In the genomic region with DNA sequence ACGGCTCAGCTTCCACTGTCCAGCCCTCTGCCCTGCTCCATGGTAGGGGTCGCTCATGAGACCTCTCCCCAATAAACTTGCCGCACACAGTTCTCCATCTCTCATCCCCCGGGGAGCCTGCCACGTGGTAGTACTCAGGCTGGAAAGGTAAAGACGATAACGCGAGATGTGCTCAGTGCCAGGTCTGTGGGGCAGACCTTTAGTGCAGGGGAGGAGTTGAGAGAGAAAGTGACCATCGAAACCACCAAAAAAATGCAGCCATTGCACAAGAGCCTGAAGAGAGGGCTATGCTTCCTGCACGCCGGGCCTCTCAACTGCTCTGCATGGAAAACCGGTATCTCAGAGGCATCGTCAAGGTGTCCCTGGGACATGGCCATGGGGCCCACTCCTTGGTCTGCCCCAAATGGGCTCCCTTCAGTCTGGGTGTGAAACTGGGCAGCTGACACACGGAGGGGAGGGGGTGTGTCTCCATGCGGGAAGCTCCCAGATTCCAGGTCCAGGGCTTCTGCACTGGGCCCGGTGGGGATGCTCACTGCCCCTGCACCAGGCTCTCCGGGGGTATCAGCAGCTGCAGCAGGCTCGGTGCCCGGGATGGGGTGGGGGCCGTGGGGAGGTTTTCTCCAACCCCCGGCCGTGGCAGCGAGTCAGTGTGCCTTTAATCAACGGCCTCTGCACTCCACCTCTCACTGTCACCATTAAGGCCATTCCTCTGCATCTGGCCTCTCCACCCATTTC, we compare ENCODE assay signal across 1 cellular context.
TF ChIP-seq lines count a peak whose summit lies in the region.

No MANE protein-coding gene starts in this region.

TF ChIP-seq in GM23338, 12 proteins besides CTCF, POLR2A, EP300 and RAD21 (continued from another document):
- TF ChIP-seq, protein P1, sequence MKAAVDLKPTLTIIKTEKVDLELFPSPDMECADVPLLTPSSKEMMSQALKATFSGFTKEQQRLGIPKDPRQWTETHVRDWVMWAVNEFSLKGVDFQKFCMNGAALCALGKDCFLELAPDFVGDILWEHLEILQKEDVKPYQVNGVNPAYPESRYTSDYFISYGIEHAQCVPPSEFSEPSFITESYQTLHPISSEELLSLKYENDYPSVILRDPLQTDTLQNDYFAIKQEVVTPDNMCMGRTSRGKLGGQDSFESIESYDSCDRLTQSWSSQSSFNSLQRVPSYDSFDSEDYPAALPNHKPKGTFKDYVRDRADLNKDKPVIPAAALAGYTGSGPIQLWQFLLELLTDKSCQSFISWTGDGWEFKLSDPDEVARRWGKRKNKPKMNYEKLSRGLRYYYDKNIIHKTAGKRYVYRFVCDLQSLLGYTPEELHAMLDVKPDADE (IDR thresholded peaks at IDR 0.05): no peak
- TF ChIP-seq, protein P2, sequence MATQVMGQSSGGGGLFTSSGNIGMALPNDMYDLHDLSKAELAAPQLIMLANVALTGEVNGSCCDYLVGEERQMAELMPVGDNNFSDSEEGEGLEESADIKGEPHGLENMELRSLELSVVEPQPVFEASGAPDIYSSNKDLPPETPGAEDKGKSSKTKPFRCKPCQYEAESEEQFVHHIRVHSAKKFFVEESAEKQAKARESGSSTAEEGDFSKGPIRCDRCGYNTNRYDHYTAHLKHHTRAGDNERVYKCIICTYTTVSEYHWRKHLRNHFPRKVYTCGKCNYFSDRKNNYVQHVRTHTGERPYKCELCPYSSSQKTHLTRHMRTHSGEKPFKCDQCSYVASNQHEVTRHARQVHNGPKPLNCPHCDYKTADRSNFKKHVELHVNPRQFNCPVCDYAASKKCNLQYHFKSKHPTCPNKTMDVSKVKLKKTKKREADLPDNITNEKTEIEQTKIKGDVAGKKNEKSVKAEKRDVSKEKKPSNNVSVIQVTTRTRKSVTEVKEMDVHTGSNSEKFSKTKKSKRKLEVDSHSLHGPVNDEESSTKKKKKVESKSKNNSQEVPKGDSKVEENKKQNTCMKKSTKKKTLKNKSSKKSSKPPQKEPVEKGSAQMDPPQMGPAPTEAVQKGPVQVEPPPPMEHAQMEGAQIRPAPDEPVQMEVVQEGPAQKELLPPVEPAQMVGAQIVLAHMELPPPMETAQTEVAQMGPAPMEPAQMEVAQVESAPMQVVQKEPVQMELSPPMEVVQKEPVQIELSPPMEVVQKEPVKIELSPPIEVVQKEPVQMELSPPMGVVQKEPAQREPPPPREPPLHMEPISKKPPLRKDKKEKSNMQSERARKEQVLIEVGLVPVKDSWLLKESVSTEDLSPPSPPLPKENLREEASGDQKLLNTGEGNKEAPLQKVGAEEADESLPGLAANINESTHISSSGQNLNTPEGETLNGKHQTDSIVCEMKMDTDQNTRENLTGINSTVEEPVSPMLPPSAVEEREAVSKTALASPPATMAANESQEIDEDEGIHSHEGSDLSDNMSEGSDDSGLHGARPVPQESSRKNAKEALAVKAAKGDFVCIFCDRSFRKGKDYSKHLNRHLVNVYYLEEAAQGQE (IDR thresholded peaks at IDR 0.05; ENCODE audit: unreplicated experiment): no peak
- TF ChIP-seq JUNB (IDR thresholded peaks at IDR 0.05; ENCODE audit: unreplicated experiment): no peak
- TF ChIP-seq NANOG (IDR thresholded peaks at IDR 0.05; ENCODE audit: borderline replicate concordance): no peak
- TF ChIP-seq POLR2AphosphoS5 (IDR thresholded peaks at IDR 0.05; ENCODE audit: low read depth): no peak
- TF ChIP-seq EZH2 (IDR thresholded peaks at IDR 0.05; ENCODE audit: low read depth, unreplicated experiment): no peak
- TF ChIP-seq STAT1 (IDR thresholded peaks at IDR 0.05; ENCODE audit: unreplicated experiment): no peak
- no peak for TF ChIP-seq ZNF331 (CRISPR knock-in tag; IDR thresholded peaks at IDR 0.05; ENCODE audit: low read depth)
- TF ChIP-seq CREB1 (CRISPR knock-in tag; IDR thresholded peaks at IDR 0.05; ENCODE audit: low read depth): no peak
